Comparison of ENCODE assay signal across 1 cellular context in the genomic region with DNA sequence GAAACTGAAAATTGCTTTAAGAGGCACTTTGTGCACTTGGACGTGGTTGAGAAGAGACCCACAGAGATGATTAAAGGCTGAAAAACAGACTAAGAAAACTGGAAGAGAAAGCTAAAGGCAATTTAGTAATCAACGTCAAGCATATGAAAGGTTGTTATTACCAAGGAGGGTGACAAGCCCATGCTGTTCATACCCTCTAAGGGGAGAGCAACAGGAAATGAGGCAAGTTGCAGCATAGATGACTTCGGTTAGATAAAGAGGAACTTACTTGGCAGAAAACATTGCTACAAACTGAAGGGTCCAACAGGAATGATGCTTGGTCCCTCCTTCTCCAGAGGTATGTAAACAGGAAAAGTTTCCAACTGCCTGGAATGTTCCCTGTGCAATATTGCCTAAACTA.
TF ChIP-seq lines count a peak whose summit lies in the region.

No MANE protein-coding gene starts in this region.

TF ChIP-seq in K562, 482 proteins besides CTCF, POLR2A, EP300 and RAD21 (continued from another document):
- no peak for TF ChIP-seq REST (CRISPR knock-in tag; IDR thresholded peaks at IDR 0.05; ENCODE audit: low read depth)
- TF ChIP-seq SP2 (IDR thresholded peaks at IDR 0.05; ENCODE audit: extremely low read depth, low read depth, low read length, poor library complexity, severe bottlenecking) = no peak
- TF ChIP-seq ZBTB34 (CRISPR knock-in tag; IDR thresholded peaks at IDR 0.05) = no peak
- 0 out of 2 replicates have a peak, but pooled peaks have one; percentile 36 for TF ChIP-seq ZNF311 (CRISPR knock-in tag; IDR thresholded peaks at IDR 0.05)
- TF ChIP-seq JUN (IDR thresholded peaks at IDR 0.05; ENCODE audit: borderline replicate concordance, low read depth, low read length) = no peak
- TF ChIP-seq JUN (CRISPR knock-in tag; IDR thresholded peaks at IDR 0.05; ENCODE audit: borderline replicate concordance) = no peak
- no peak for TF ChIP-seq NR2C2 (CRISPR knock-in tag; IDR thresholded peaks at IDR 0.05)
- peak; percentile 9; the same call in 1 of the 2 replicates for TF ChIP-seq NR2C2 (tag; IDR thresholded peaks at IDR 0.05)
- TF ChIP-seq ZFPM2 (CRISPR knock-in tag; IDR thresholded peaks at IDR 0.05) = no peak
- TF ChIP-seq HMG20A (CRISPR knock-in tag; conservative IDR thresholded peaks at IDR 0.05) = no peak
- TF ChIP-seq SREBF2 (CRISPR knock-in tag; IDR thresholded peaks at IDR 0.05) = no peak
- no peak for TF ChIP-seq MCM2 (IDR thresholded peaks at IDR 0.05; ENCODE audit: low read depth)
- TF ChIP-seq ATF4 (CRISPR knock-in tag; IDR thresholded peaks at IDR 0.05) = peak; percentile 68; the same call in 1 of the 2 replicates
- no peak for TF ChIP-seq POU5F1 (IDR thresholded peaks at IDR 0.05; ENCODE audit: borderline replicate concordance, low read depth, low read length, partially characterized antibody)
- TF ChIP-seq PML (IDR thresholded peaks at IDR 0.05; ENCODE audit: low read length) = no peak
- TF ChIP-seq XRCC3 (IDR thresholded peaks at IDR 0.05) = no peak
- no peak for TF ChIP-seq BDP1 (IDR thresholded peaks at IDR 0.05; ENCODE audit: insufficient read depth, insufficient read length)
- TF ChIP-seq RBM25 (IDR thresholded peaks at IDR 0.05; ENCODE audit: low read depth, low read length, severe bottlenecking) = no peak
- TF ChIP-seq SETDB1 (IDR thresholded peaks at IDR 0.05; ENCODE audit: low read length) = no peak
- no peak for TF ChIP-seq SIN3B (IDR thresholded peaks at IDR 0.05; ENCODE audit: low read depth)
- TF ChIP-seq CAMTA2 (CRISPR knock-in tag; conservative IDR thresholded peaks at IDR 0.05) = no peak
- peak; percentile 5; the same call in 1 of the 2 replicates for TF ChIP-seq ZNF589 (CRISPR knock-in tag; IDR thresholded peaks at IDR 0.05; ENCODE audit: low read depth)
- TF ChIP-seq HOXB6 (CRISPR knock-in tag; IDR thresholded peaks at IDR 0.05; ENCODE audit: borderline replicate concordance) = no peak
- no peak for TF ChIP-seq TEAD2 (tag; IDR thresholded peaks at IDR 0.05)
- peak; percentile 92 for TF ChIP-seq DMBX1 (CRISPR knock-in tag; IDR thresholded peaks at IDR 0.05; ENCODE audit: borderline replicate concordance)
- TF ChIP-seq KLF16 (IDR thresholded peaks at IDR 0.05) = no peak
